In the genomic region with DNA sequence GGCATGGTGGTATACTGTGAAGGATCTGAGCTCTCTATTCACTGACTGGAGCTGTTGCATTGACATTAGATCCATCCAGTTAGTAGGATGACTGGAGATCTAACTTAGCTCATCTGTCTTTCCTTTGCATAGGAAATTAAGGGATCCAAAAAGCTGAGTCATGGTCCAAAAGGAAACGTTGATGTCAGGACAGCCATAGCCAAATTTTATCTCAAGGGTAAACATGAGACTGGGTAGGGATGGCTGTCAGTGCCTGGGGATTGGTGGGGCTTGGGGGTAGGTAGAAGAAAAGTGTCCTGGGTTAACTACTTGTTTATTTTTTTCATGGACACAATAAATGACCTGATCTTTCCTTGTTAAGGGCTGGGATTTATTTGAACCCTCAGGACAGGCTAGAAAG, we compare ENCODE assay signal across 12 cellular contexts. TPM values are rescaled to one million over a fixed set of nuclear protein-coding genes. Genes with fewer than 3 reads are reported as not detected.
DNase-seq lines count a peak whose midpoint lies in the region; ATAC-seq, FAIRE-seq and TF ChIP-seq lines count a peak whose summit lies in the region.
"Had no signal": no experiment of that assay in that cellular context is flagged by ENCODE, and none has a peak within 500 bp of the region (broad histone marks: within the 10 kb centered on the region; RNA-seq: fewer than 3 reads in every experiment).

No MANE protein-coding gene starts in this region.

- FAIRE-seq in HepG2 (lab: Jason Lieb, UNC), result peak; percentile 46
- FAIRE-seq: HTR-8/SVneo, keratinocyte had no signal

- CTCF ChIA-PET in HepG2 (lab: Yijun Ruan, JAX; ENCODE audit: low intra/inter-chr PET ratio, low total read pairs), result no interaction called here

- TF ChIP-seq EP300 in HepG2 (IDR thresholded peaks at IDR 0.05; ENCODE audit: low read depth in 2 of 2, low read length in 2 of 2) (peak in 1 of 2 experiments; percentile 65; a peak in 1 of 4 replicates), HepG2 (CRISPR knock-in tag; IDR thresholded peaks at IDR 0.05; ENCODE audit: borderline replicate concordance) (peak; percentile 56; the same call in 1 of the 2 replicates)

- H3K9ac ChIP-seq in HepG2 (ENCODE audit: insufficient read depth, low read depth, low read length), result no peak overlapping the region

- ATAC-seq in HepG2, result no peak
- ATAC-seq in HG02759 (IDR thresholded peaks at IDR 0.05; ENCODE audit: unreplicated experiment), result no peak
- ATAC-seq in stimulated activated naive CD8-positive, alpha-beta T cell treated with anti-CD3 and anti-CD28 coated beads, Interleukin-15, Interleukin-2, amounts not matched to agents 100 U/mL and 50 U/mL, for 24 hours, result no peak
- ATAC-seq in HG03442 (IDR thresholded peaks at IDR 0.05; ENCODE audit: unreplicated experiment), result no peak

- no peak overlapping the region for H2AFZ ChIP-seq in HepG2 (ENCODE audit: low read length)

- no peaks in the 10 kb centered on the region for H3K9me3 ChIP-seq in HepG2 (ENCODE audit: low read length)

- no peak overlapping the region for H3K4me3 ChIP-seq in brain microvascular endothelial cell (ENCODE audit: low read depth, low read length)
- H3K4me3 ChIP-seq in HepG2 (replicated peaks in 1 of 3; ENCODE audit: insufficient read depth in 1 of 3, low read depth in 2 of 3, low read length in 3 of 3), result no peak overlapping the region

- peaks cover 14% of the 10 kb centered on the region for H3K79me2 ChIP-seq in HepG2 (ENCODE audit: insufficient read depth, low read length)

- no peak overlapping the region for H3K4me2 ChIP-seq in HepG2 (ENCODE audit: low read depth, low read length)

- POLR2A ChIA-PET in HepG2 (lab: Yijun Ruan, JAX), result interaction anchor here (0.6 to 2.4 kb wide), 5 partner anchors 69 to 589 kb away, joined by 3 to 13 read pairs (median 3); a partner anchor contains a TSS

- 7% methylated on average over 1 of the region's 1 CpG for WGBS in HepG2 (ENCODE audit: low lambda C conversion rate)

- no peak for TF ChIP-seq RAD21 in HepG2 (CRISPR knock-in tag; IDR thresholded peaks at IDR 0.05)

- no peaks in the 10 kb centered on the region for H4K20me1 ChIP-seq in HepG2 (ENCODE audit: insufficient read depth, low read length)

- no peak for TF ChIP-seq POLR2A in HepG2 (IDR thresholded peaks at IDR 0.05; ENCODE audit: insufficient read depth in 1 of 2, low read depth in 2 of 2, low read length in 2 of 2)

- intact Hi-C loops in HepG2 (cut with micrococcal nuclease; ENCODE audit: unreplicated experiment), result no loop called here

- peaks cover 52% of the 10 kb centered on the region for H3K4me1 ChIP-seq in HepG2 (ENCODE audit: insufficient read depth, low read length)

- in situ Hi-C loops in brain microvascular endothelial cell (cut with HindIII; ENCODE audit: low pct_ligation_motif_present, low sequenced_read_pairs) (no loop called here), HepG2 (cut with HindIII; ENCODE audit: extremely low pct_ligation_motif_present, low pct_unique_long_range_greater_than_20kb) (no loop called here)

- no peak for TF ChIP-seq CTCF in brain microvascular endothelial cell (IDR thresholded peaks at IDR 0.05; ENCODE audit: low read depth, low read length, missing control alignments)
- no peak for TF ChIP-seq CTCF in HepG2 (CRISPR knock-in tag; IDR thresholded peaks at IDR 0.05)

- DNase-seq in AG08395 (ENCODE audit: low spot score) (peak; percentile 53), HT1080 (ENCODE audit: low read depth) (peak; percentile 63), brain microvascular endothelial cell (peak; percentile 60), HepG2 (ENCODE audit: low spot score) (peak; percentile 87), DMS114 treated with DMSO at 0.1 percent for 48 hours (lab: John Stamatoyannopoulos, UW; ENCODE audit: unreplicated experiment) (no peak)
- no peak for DNase-seq in stimulated activated naive CD8-positive, alpha-beta T cell treated with anti-CD3 and anti-CD28 coated beads, Interleukin-15, Interleukin-2, amounts not matched to agents 100 U/mL and 50 U/mL, for 24 hours
- DNase-seq: Calu3, NCI-H446 treated with DMSO at 0.1 percent for 48 hours had no signal

- H3K27me3 ChIP-seq in brain microvascular endothelial cell (replicated peaks) (no peaks in the 10 kb centered on the region), HepG2 (ENCODE audit: control insufficient read depth in 1 of 2, insufficient read depth in 2 of 2, low read length in 2 of 2) (no peaks in the 10 kb centered on the region; a peak in 1 of 5 replicates)

- H3K27ac ChIP-seq in brain microvascular endothelial cell (peak overlapping the region; percentile 25), HepG2 (ENCODE audit: extremely low read length, insufficient read depth, low read length) (peak overlapping the region; percentile 6)

- H3K36me3 ChIP-seq in brain microvascular endothelial cell (replicated peaks) (peaks cover 14% of the 10 kb centered on the region), HepG2 (replicated peaks in 1 of 2; ENCODE audit: control insufficient read depth in 1 of 2, insufficient read depth in 2 of 2, low read length in 2 of 2) (peaks cover 5 to 15% of the 10 kb centered on the region in 2 experiments; a peak in 4 of 5 replicates)

- no TSS peak for BruUV-seq in HepG2 (replicated peaks; lab: Mats Ljungman, UMichigan)

TF ChIP-seq in HepG2, 621 proteins besides CTCF, POLR2A, EP300 and RAD21 (continues in another document):
- TF ChIP-seq ZMYM4 (CRISPR knock-in tag; IDR thresholded peaks at IDR 0.05) (0 out of 2 replicates have a peak, but pooled peaks have one; percentile 24), FOXK1 (CRISPR knock-in tag; IDR thresholded peaks at IDR 0.05; ENCODE audit: borderline replicate concordance, low read depth) (peak; percentile 54; the same call in 1 of the 2 replicates)
- TF ChIP-seq, protein P1, sequence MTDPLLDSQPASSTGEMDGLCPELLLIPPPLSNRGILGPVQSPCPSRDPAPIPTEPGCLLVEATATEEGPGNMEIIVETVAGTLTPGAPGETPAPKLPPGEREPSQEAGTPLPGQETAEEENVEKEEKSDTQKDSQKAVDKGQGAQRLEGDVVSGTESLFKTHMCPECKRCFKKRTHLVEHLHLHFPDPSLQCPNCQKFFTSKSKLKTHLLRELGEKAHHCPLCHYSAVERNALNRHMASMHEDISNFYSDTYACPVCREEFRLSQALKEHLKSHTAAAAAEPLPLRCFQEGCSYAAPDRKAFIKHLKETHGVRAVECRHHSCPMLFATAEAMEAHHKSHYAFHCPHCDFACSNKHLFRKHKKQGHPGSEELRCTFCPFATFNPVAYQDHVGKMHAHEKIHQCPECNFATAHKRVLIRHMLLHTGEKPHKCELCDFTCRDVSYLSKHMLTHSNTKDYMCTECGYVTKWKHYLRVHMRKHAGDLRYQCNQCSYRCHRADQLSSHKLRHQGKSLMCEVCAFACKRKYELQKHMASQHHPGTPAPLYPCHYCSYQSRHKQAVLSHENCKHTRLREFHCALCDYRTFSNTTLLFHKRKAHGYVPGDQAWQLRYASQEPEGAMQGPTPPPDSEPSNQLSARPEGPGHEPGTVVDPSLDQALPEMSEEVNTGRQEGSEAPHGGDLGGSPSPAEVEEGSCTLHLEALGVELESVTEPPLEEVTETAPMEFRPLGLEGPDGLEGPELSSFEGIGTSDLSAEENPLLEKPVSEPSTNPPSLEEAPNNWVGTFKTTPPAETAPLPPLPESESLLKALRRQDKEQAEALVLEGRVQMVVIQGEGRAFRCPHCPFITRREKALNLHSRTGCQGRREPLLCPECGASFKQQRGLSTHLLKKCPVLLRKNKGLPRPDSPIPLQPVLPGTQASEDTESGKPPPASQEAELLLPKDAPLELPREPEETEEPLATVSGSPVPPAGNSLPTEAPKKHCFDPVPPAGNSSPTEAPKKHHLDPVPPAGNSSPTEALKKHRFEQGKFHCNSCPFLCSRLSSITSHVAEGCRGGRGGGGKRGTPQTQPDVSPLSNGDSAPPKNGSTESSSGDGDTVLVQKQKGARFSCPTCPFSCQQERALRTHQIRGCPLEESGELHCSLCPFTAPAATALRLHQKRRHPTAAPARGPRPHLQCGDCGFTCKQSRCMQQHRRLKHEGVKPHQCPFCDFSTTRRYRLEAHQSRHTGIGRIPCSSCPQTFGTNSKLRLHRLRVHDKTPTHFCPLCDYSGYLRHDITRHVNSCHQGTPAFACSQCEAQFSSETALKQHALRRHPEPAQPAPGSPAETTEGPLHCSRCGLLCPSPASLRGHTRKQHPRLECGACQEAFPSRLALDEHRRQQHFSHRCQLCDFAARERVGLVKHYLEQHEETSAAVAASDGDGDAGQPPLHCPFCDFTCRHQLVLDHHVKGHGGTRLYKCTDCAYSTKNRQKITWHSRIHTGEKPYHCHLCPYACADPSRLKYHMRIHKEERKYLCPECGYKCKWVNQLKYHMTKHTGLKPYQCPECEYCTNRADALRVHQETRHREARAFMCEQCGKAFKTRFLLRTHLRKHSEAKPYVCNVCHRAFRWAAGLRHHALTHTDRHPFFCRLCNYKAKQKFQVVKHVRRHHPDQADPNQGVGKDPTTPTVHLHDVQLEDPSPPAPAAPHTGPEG (CRISPR knock-in tag; IDR thresholded peaks at IDR 0.05), result no peak

RNA-seq across cellular contexts. Expression of a gene that starts 4.6 kb away (rescaled TPM):
- 32.7 and 47.5 TPM in 2 replicates for total RNA-seq in HT1080 (2014; rRNA removed; shearing (Covaris generic))
- polyA plus RNA-seq in HT1080 (2015; cell fraction: cytosol; rRNA removed), result 31.7 and 33.0 TPM in 2 replicates
- polyA plus RNA-seq in HT1080 (2015; cell fraction: nucleus; rRNA removed), result 10.6 and 11.4 TPM in 2 replicates
- 116 and 119 TPM in 2 replicates for total RNA-seq in HepG2 (2016; rRNA removed; fragmentation: Illumina TruSeq; extraction: Trizol)
- total RNA-seq in HepG2 (2016; cell fraction: cytosol; rRNA removed; fragmentation: Illumina TruSeq; extraction: Trizol; ENCODE audit: low read depth), result 259 and 291 TPM in 2 replicates
- 102 and 128 TPM in 2 replicates for total RNA-seq in HepG2 (2016; cell fraction: insoluble cytoplasmic fraction; rRNA removed; fragmentation: Illumina TruSeq; extraction: Trizol)
- total RNA-seq in HepG2 (2016; cell fraction: membrane; rRNA removed; fragmentation: Illumina TruSeq; extraction: Trizol), result 219 and 242 TPM in 2 replicates
- total RNA-seq in HepG2 (2016; cell fraction: nucleus; rRNA removed; fragmentation: Illumina TruSeq; extraction: Trizol), result 53.1 and 62.5 TPM in 2 replicates
- 69.0 and 72.9 TPM in 2 replicates for polyA plus RNA-seq in HepG2 (2011; rRNA removed)
- 43.1 and 47.2 TPM in 2 replicates for polyA plus RNA-seq in HepG2 (2011; cell fraction: cytosol; rRNA removed)
- polyA plus RNA-seq in HepG2 (2011; cell fraction: nucleus; rRNA removed), result 20.3 and 24.8 TPM in 2 replicates
- polyA plus RNA-seq in HepG2 (2012), result 70.8 and 90.1 TPM in 2 replicates
- polyA plus RNA-seq in HepG2 (2016; cell fraction: cytosol; fragmentation: Illumina TruSeq; extraction: Trizol; ENCODE audit: low read depth), result 323 and 351 TPM in 2 replicates
- 125 and 131 TPM in 2 replicates for polyA plus RNA-seq in HepG2 (2016; cell fraction: insoluble cytoplasmic fraction; fragmentation: Illumina TruSeq; extraction: Trizol; ENCODE audit: low read depth)
- polyA plus RNA-seq in HepG2 (2016; cell fraction: membrane; fragmentation: Illumina TruSeq; extraction: Trizol; ENCODE audit: low read depth), result 209 and 229 TPM in 2 replicates
- 115 and 136 TPM in 2 replicates for polyA plus RNA-seq in HepG2 (2016; cell fraction: nucleus; fragmentation: Illumina TruSeq; extraction: Trizol; ENCODE audit: insufficient read depth, low read depth)
- polyA minus RNA-seq in HepG2 (2011; rRNA and poly(A)+ RNA removed; ENCODE audit: low replicate concordance), result 20.6 and 34.4 TPM in 2 replicates
- 25.4 and 27.2 TPM in 2 replicates for polyA minus RNA-seq in HepG2 (2011; cell fraction: cytosol; rRNA and poly(A)+ RNA removed)
- polyA minus RNA-seq in HepG2 (2011; cell fraction: nucleus; rRNA and poly(A)+ RNA removed), result 36.1 and 40.7 TPM in 2 replicates

Comparison
In these comparisons a context has a peak if more than half of its experiments do, and no peak if none do; other contexts are left out.
1. DNase-seq: peak in AG08395 (single experiment), HT1080 (single experiment), brain microvascular endothelial cell (single experiment) and HepG2 (single experiment); none in stimulated activated naive CD8-positive, alpha-beta T cell treated with anti-CD3 and anti-CD28 coated beads, Interleukin-15, Interleukin-2, amounts not matched to agents 100 U/mL and 50 U/mL, for 24 hours (single experiment) and DMS114 treated with DMSO at 0.1 percent for 48 hours (single experiment).